ENCODE assay signal across 1 cellular context in genomic region chr16:1152651-1153259, GRCh38.
A peak's percentile ranks its signal among the peaks of the same experiment; 100 is the strongest.
TF ChIP-seq lines count a peak whose summit lies in the region.

TSS of gene CACNA1H (plus strand) at chr16:1153106. CDS start at chr16:1153738, 632 bp downstream.

TF ChIP-seq in K562, 482 proteins besides CTCF, POLR2A, EP300 and RAD21 (continued from another document):
- TF ChIP-seq VEZF1 (CRISPR knock-in tag; IDR thresholded peaks at IDR 0.05) = peak; percentile 97
- TF ChIP-seq EP400 (IDR thresholded peaks at IDR 0.05) = no peak
- peak in 1 of 2 experiments; percentile 75 for TF ChIP-seq E2F6 (IDR thresholded peaks at IDR 0.05; ENCODE audit: borderline replicate concordance in 1 of 2, extremely low read depth in 1 of 2, insufficient read depth in 1 of 2, insufficient read length in 1 of 2, low read depth in 1 of 2, low read length in 1 of 2, poor library complexity in 1 of 2, severe bottlenecking in 1 of 2)
- TF ChIP-seq EGR1 (conservative IDR thresholded peaks at IDR 0.05) = peak; percentile 73
